ENCODE assay signal across 15 cellular contexts in genomic region chr14:89225607-89226006, GRCh38.
"Had no signal": no experiment of that assay in that cellular context is flagged by ENCODE, and none has a peak within 500 bp of the region (broad histone marks: within the 10 kb centered on the region; RNA-seq: fewer than 3 reads in every experiment).

No MANE protein-coding gene starts in this region.

- H3K9me3 ChIP-seq: heart left ventricle, left ventricle myocardium inferior, pancreas, SJSA1, tibial nerve had no signal

- H3K4me2 ChIP-seq: neural progenitor cell had no signal

- H3K4me3 Mint-ChIP-seq: activated naive CD4-positive, alpha-beta T cell treated with anti-CD3 and anti-CD28 coated beads, Interleukin-2, amount 10 ng/mL, durations not matched to agents 7 days and 5 days; neural progenitor cell had no signal

- H3K9me3 Mint-ChIP-seq: activated naive CD4-positive, alpha-beta T cell treated with anti-CD3 and anti-CD28 coated beads, Interleukin-2, amount 10 ng/mL, durations not matched to agents 7 days and 5 days; neural progenitor cell had no signal

- FAIRE-seq: colon, keratinocyte, pancreas had no signal

- H3K36me3 ChIP-seq: cardiac muscle cell, left ventricle myocardium inferior, neural progenitor cell, pancreas, SJSA1, tibial nerve had no signal

- DNase-seq: activated naive CD4-positive, alpha-beta T cell treated with anti-CD3 and anti-CD28 coated beads, Interleukin-2, amount 10 ng/mL, durations not matched to agents 7 days and 5 days; anterior cingulate cortex; foreskin melanocyte; heart left ventricle; left ventricle myocardium inferior; mesenchymal stem cell; pancreas; stimulated activated CD4-positive, alpha-beta T cell treated with anti-CD3 and anti-CD28 coated beads, Interleukin-2, amount 100 ng/mL, for 48 hours; T1000 had no signal

- H3K4me1 ChIP-seq: neural progenitor cell had no signal

- H3K27me3 ChIP-seq: cardiac muscle cell, heart left ventricle, neural progenitor cell, pancreas, SJSA1, tibial nerve had no signal

- H2AFZ ChIP-seq: neural progenitor cell had no signal

- ATAC-seq: heart left ventricle, pancreas had no signal

- H3K27me3 Mint-ChIP-seq: activated naive CD4-positive, alpha-beta T cell treated with anti-CD3 and anti-CD28 coated beads, Interleukin-2, amount 10 ng/mL, durations not matched to agents 7 days and 5 days had no signal

- H3K9ac ChIP-seq: neural progenitor cell had no signal

- H3K4me3 ChIP-seq: cardiac muscle cell, heart left ventricle, left ventricle myocardium inferior, neural progenitor cell, pancreas, SJSA1, tibial nerve had no signal

- H3K27ac Mint-ChIP-seq: activated naive CD4-positive, alpha-beta T cell treated with anti-CD3 and anti-CD28 coated beads, Interleukin-2, amount 10 ng/mL, durations not matched to agents 7 days and 5 days; neural progenitor cell had no signal

- H3K27ac ChIP-seq: cardiac muscle cell, left ventricle myocardium inferior, neural progenitor cell, SJSA1 had no signal
